ENCODE assay signal across 16 cellular contexts in genomic region chr3:5084224-5084623, GRCh38. TPM values are rescaled to one million over a fixed set of nuclear protein-coding genes. Genes with fewer than 3 reads are reported as not detected.
DNase-seq lines count a peak whose midpoint lies in the region; ATAC-seq, FAIRE-seq and TF ChIP-seq lines count a peak whose summit lies in the region.
"Had no signal": no experiment of that assay in that cellular context is flagged by ENCODE, and none has a peak within 500 bp of the region (broad histone marks: within the 10 kb centered on the region; RNA-seq: fewer than 3 reads in every experiment).

No MANE protein-coding gene starts in this region.

- H3K79me2 ChIP-seq in GM23338 (replicated peaks; ENCODE audit: insufficient read depth) = no peaks in the 10 kb centered on the region
- H3K79me2 ChIP-seq in K562 (ENCODE audit: control insufficient read depth, insufficient read depth, low read length) = no peaks in the 10 kb centered on the region

- H3K9me3 ChIP-seq in K562 (replicated peaks; ENCODE audit: control insufficient read depth, insufficient read depth, low read depth, low read length) (no peaks in the 10 kb centered on the region), spleen (no peaks in the 10 kb centered on the region)
- H3K9me3 ChIP-seq: Caco-2 had no signal

- no peaks in the 10 kb centered on the region; the same call in 1 of the 3 replicates for H3K9me3 Mint-ChIP-seq in GM23338
- H3K9me3 Mint-ChIP-seq: CD4-positive, alpha-beta memory T cell; H9 had no signal

- no peaks in the 10 kb centered on the region for H3F3A ChIP-seq in GM23338 (replicated peaks; ENCODE audit: low read depth)

- H3K27ac Mint-ChIP-seq in GM23338 = no peak overlapping the region
- H3K27ac Mint-ChIP-seq: CD4-positive, alpha-beta memory T cell; H9 had no signal

- H3K9me1 ChIP-seq in K562 (ENCODE audit: control insufficient read depth, insufficient read depth, low read length) = peaks cover 2% of the 10 kb centered on the region

- H3K27me3 ChIP-seq in GM23338 (ENCODE audit: insufficient read depth) (no peaks in the 10 kb centered on the region), K562 (ENCODE audit: control insufficient read depth in 2 of 2, insufficient read depth in 2 of 2, low read length in 2 of 2) (no peaks in the 10 kb centered on the region), spleen (replicated peaks in 1 of 7) (no peaks in the 10 kb centered on the region)

- no peaks in the 10 kb centered on the region for H4K20me1 ChIP-seq in GM23338 (replicated peaks; ENCODE audit: insufficient read depth)
- H4K20me1 ChIP-seq in K562 (replicated peaks; ENCODE audit: control insufficient read depth, insufficient read depth, low read length) = no peaks in the 10 kb centered on the region

- WGBS in K562 (ENCODE audit: insufficient coverage, low coverage, missing lambda C conversion rate) = 61% methylated on average over 5 of the region's 5 CpGs
- WGBS in spleen, 5 donors = 85 to 90% (median 87%) methylated on average over 5 of the region's 5 CpGs

- no peaks in the 10 kb centered on the region for H3K4me1 ChIP-seq in GM23338 (ENCODE audit: insufficient read depth)
- H3K4me1 ChIP-seq in K562 (replicated peaks in 1 of 2; ENCODE audit: control insufficient read depth in 2 of 2, insufficient read depth in 2 of 2, low read length in 2 of 2) = peaks cover 25 to 38% of the 10 kb centered on the region in 2 experiments
- no peaks in the 10 kb centered on the region for H3K4me1 ChIP-seq in spleen

- no peak overlapping the region for H3K9ac ChIP-seq in K562 (ENCODE audit: insufficient read depth in 1 of 2, low read depth in 2 of 2, low read length in 2 of 2)

- CTCF ChIA-PET in K562 (lab: Yijun Ruan, JAX; ENCODE audit: low intra/inter-chr PET ratio) = no interaction called here

- H3K36me3 ChIP-seq in GM23338 (ENCODE audit: insufficient read depth) = no peaks in the 10 kb centered on the region
- H3K36me3 ChIP-seq in K562 (ENCODE audit: control insufficient read depth, insufficient read depth, low read length) = no peaks in the 10 kb centered on the region
- no peaks in the 10 kb centered on the region for H3K36me3 ChIP-seq in spleen

- TF ChIP-seq CTCF in GM23338 (conservative IDR thresholded peaks at IDR 0.05; ENCODE audit: low read depth in 2 of 2) (no peak), K562 (IDR thresholded peaks at IDR 0.05 in 2 of 3, conservative IDR thresholded peaks at IDR 0.05 in 1 of 3; ENCODE audit: insufficient read depth in 2 of 3, low read depth in 1 of 3, low read length in 3 of 3) (no peak), spleen (IDR thresholded peaks at IDR 0.05 in 8 of 11, conservative IDR thresholded peaks at IDR 0.05 in 3 of 11) (no peak)

- TF ChIP-seq EP300 in K562 (IDR thresholded peaks at IDR 0.05; ENCODE audit: low read length) = no peak

- no peak overlapping the region for H3K27ac ChIP-seq in GM23338 (ENCODE audit: low read depth)
- H3K27ac ChIP-seq in K562 (ENCODE audit: extremely low read depth, low read depth, low read length) = no peak overlapping the region
- H3K27ac ChIP-seq in spleen = no peak overlapping the region

- no peak overlapping the region for H3K4me2 ChIP-seq in GM23338
- no peak overlapping the region for H3K4me2 ChIP-seq in K562 (ENCODE audit: insufficient read depth, low read length)

- H3K4me3 ChIP-seq in GM23338 (no peak overlapping the region), K562 (no peak overlapping the region), spleen (no peak overlapping the region)

- TF ChIP-seq POLR2A in K562 (conservative IDR thresholded peaks at IDR 0.05) (no peak), spleen (IDR thresholded peaks at IDR 0.05) (no peak)

- no peak for FAIRE-seq in K562 (lab: Jason Lieb, UNC)
- FAIRE-seq: G401.6, GM12892 had no signal

- peaks cover 5% of the 10 kb centered on the region; the same call in 1 of the 3 replicates for H3K4me1 Mint-ChIP-seq in GM23338
- H3K4me1 Mint-ChIP-seq: CD4-positive, alpha-beta memory T cell had no signal

- no peak for ATAC-seq in GM23338
- ATAC-seq in K562 = peak; percentile 7; the same call in 2 of the 3 replicates
- no peak for ATAC-seq in HG03159 (IDR thresholded peaks at IDR 0.05; ENCODE audit: unreplicated experiment)
- ATAC-seq: HCT116 had no signal

- no peak overlapping the region for H3K4me3 Mint-ChIP-seq in GM23338
- H3K4me3 Mint-ChIP-seq: CD4-positive, alpha-beta memory T cell; H9 had no signal

- in situ Hi-C loops in K562 (cut with MboI) = no loop called here

- BruUV-seq in K562 (replicated peaks; lab: Mats Ljungman, UMichigan) = no TSS peak

- TF ChIP-seq RAD21 in K562 (CRISPR knock-in tag; conservative IDR thresholded peaks at IDR 0.05 in 1 of 2, IDR thresholded peaks at IDR 0.05 in 1 of 2) = no peak

- H3K36me3 Mint-ChIP-seq in GM23338 (ENCODE audit: low read depth) = no peaks in the 10 kb centered on the region
- H3K36me3 Mint-ChIP-seq: CD4-positive, alpha-beta memory T cell had no signal

- peaks cover 6% of the 10 kb centered on the region; the same call in 1 of the 2 replicates for H3K9me2 ChIP-seq in GM23338 (ENCODE audit: insufficient read depth)

- POLR2A ChIA-PET in K562 (lab: Yijun Ruan, JAX) = interaction anchor here (0.5 to 1.8 kb wide), 4 partner anchors 9 to 259 kb away, joined by 3 to 4 read pairs (median 3); no protein-coding TSS in a partner anchor

- intact Hi-C loops in K562 (cut with micrococcal nuclease) (loop anchor here (5.0 kb wide), 1 partner anchor 38 kb away; the partner anchor contains the start of gene ARL8B), spleen (cut with DNase I; ENCODE audit: low total_unique reads) (no loop called here)

- H2AFZ ChIP-seq in GM23338 = peak overlapping the region; percentile 32; the same call in 1 of the 2 replicates
- peak overlapping the region; percentile 70 for H2AFZ ChIP-seq in K562 (ENCODE audit: low read depth, low read length)

- H3K27me3 Mint-ChIP-seq in GM23338 (ENCODE audit: insufficient read depth, low read depth, poor library complexity) = peaks cover 7% of the 10 kb centered on the region

- DNase-seq in GM23338 (ENCODE audit: low spot score) (no peak), K562 (ENCODE audit: extremely low read depth in 1 of 4, low spot score in 3 of 4) (no peak), myocyte (ENCODE audit: low read depth) (peak; percentile 12), spleen (peak; percentile 22), retina (no peak), cerebellar cortex (ENCODE audit: low spot score) (no peak)
- DNase-seq: C1 segment of cervical spinal cord; Caco-2; CD4-positive, alpha-beta memory T cell; DMS153; DND-41; H9 had no signal

TF ChIP-seq in K562, 482 proteins besides CTCF, POLR2A, EP300 and RAD21 (continues in another document):
- peak in 1 of 3 experiments; percentile 72 for TF ChIP-seq YY1 (IDR thresholded peaks at IDR 0.05; ENCODE audit: borderline replicate concordance in 1 of 3, control insufficient read depth in 1 of 3, extremely low read depth in 1 of 3, insufficient read depth in 3 of 3, insufficient read length in 1 of 3, insufficient replicate concordance in 2 of 3, low read depth in 1 of 3, low read length in 2 of 3)
- no peak for TF ChIP-seq POLR3A (IDR thresholded peaks at IDR 0.05; ENCODE audit: borderline replicate concordance, extremely low read depth, insufficient read depth, insufficient read length)
- TF ChIP-seq, protein P1, sequence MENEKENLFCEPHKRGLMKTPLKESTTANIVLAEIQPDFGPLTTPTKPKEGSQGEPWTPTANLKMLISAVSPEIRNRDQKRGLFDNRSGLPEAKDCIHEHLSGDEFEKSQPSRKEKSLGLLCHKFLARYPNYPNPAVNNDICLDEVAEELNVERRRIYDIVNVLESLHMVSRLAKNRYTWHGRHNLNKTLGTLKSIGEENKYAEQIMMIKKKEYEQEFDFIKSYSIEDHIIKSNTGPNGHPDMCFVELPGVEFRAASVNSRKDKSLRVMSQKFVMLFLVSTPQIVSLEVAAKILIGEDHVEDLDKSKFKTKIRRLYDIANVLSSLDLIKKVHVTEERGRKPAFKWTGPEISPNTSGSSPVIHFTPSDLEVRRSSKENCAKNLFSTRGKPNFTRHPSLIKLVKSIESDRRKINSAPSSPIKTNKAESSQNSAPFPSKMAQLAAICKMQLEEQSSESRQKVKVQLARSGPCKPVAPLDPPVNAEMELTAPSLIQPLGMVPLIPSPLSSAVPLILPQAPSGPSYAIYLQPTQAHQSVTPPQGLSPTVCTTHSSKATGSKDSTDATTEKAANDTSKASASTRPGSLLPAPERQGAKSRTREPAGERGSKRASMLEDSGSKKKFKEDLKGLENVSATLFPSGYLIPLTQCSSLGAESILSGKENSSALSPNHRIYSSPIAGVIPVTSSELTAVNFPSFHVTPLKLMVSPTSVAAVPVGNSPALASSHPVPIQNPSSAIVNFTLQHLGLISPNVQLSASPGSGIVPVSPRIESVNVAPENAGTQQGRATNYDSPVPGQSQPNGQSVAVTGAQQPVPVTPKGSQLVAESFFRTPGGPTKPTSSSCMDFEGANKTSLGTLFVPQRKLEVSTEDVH (IDR thresholded peaks at IDR 0.05; ENCODE audit: low read depth, partially characterized antibody) = no peak
- 0 out of 2 replicates have a peak, but pooled peaks have one; percentile 15 for TF ChIP-seq ZFX (CRISPR knock-in tag; IDR thresholded peaks at IDR 0.05)
- peak; percentile 14; the same call in 1 of the 2 replicates for TF ChIP-seq C11orf30 (IDR thresholded peaks at IDR 0.05; ENCODE audit: low read depth)

RNA-seq across cellular contexts. Expression of gene ARL8B, which starts 37.9 kb away (rescaled TPM):
- 25.5 and 28.3 TPM in 2 replicates for total RNA-seq in GM23338 (2014; rRNA removed; shearing (Covaris generic))
- polyA plus RNA-seq in GM23338 (2016; fragmentation: Nextera tagmentation; extraction: Ambion mirVana) (31.5 and 40.8 TPM in 2 replicates), K562 (2011; rRNA removed) (54.2 and 92.2 TPM in 2 replicates), K562 (2014; fragmentation: Illumina TruSeq; extraction: Trizol) (79.2 and 99.4 TPM in 2 replicates), K562 (2014; fragmentation: Nextera tagmentation; extraction: Ambion mirVana) (10 to 100 TPM; 47.8 to 49.6 TPM), K562 (2014; rRNA removed) (42.3 and 58.0 TPM in 2 replicates), spleen (10 to 100 TPM; 23.0 to 36.8 (median 28.0) TPM)
- total RNA-seq in K562 (2011; cell fraction: chromatin; rRNA removed; ENCODE audit: low replicate concordance) = 56.8 and 107 TPM in 2 replicates
- total RNA-seq in K562 (2011; cell fraction: nucleolus; rRNA removed) = 39.1 and 40.5 TPM in 2 replicates
- 58.4 and 98.3 TPM in 2 replicates for total RNA-seq in K562 (2011; cell fraction: nucleoplasm; rRNA removed)
- total RNA-seq in K562 (2014; rRNA removed) (26.7 and 28.5 TPM in 2 replicates), K562 (2014; rRNA removed; fragmentation: Illumina TruSeq; extraction: Trizol) (85.8 and 97.1 TPM in 2 replicates), K562 (2015; rRNA removed; fragmentation: Illumina TruSeq; extraction: Trizol) (86.1 and 96.4 TPM in 2 replicates), K562 (2021) (73.1 and 77.2 TPM in 2 replicates), myocyte (52.0 and 62.0 TPM in 2 replicates), spleen (100 to 1,000 TPM in 1 of 7 donors, 10 to 100 TPM in 6; 55.6 to 120 (median 62.0) TPM)
- polyA plus RNA-seq in K562 (2011; cell fraction: cytosol; rRNA removed) = 25.6 and 49.0 TPM in 2 replicates
- polyA plus RNA-seq in K562 (2011; cell fraction: nucleus; rRNA removed) = 51.2 and 66.2 TPM in 2 replicates
- polyA plus RNA-seq in K562 (2012) = 72.7 and 118 TPM in 2 replicates
- polyA minus RNA-seq in K562 (2011; rRNA and poly(A)+ RNA removed) = 37.4 and 44.6 TPM in 2 replicates
- polyA minus RNA-seq in K562 (2011; cell fraction: cytosol; rRNA and poly(A)+ RNA removed) = 36.6 and 38.2 TPM in 2 replicates
- polyA minus RNA-seq in K562 (2011; cell fraction: nucleus; rRNA and poly(A)+ RNA removed) = 20.3 and 24.0 TPM in 2 replicates
- polyA plus RNA-seq in myocyte (2012) = 46.2 TPM

Comparison
In these comparisons a context has a peak if more than half of its experiments do, and no peak if none do; other contexts are left out.
1. DNase-seq: peak in myocyte (single experiment) and spleen (single experiment); none in GM23338 (single experiment), K562 (0 of 4), retina (single experiment) and cerebellar cortex (single experiment).